In the genomic region with DNA sequence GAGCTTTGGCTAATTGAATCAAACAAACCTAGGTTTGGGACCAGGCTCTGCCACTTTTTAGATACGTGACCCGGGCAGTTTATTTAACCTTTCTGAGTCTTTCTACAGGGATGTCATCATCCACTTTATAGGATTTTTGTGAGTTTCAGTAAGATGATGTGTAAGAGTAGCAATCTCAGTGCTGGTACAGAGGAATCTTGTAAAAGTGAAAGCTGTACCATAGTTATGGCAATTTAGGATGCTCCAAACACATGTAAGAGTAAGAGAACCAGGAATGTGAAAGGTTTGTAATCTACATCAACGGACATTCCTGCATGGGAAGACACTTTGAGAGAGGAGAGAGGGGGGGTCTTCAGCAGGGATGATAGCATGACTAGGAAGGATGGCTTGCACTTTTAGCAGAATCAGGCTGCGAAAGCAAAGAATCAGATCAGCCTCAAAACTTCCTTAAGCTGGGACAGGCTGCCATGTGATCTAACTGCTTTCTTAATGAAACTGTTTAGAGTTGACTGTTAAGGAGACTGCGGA, we compare ENCODE assay signal across 8 cellular contexts. TPM values are rescaled to one million over a fixed set of nuclear protein-coding genes. Genes with fewer than 3 reads are reported as not detected.
DNase-seq lines count a peak whose midpoint lies in the region; ATAC-seq and TF ChIP-seq lines count a peak whose summit lies in the region.

No MANE protein-coding gene starts in this region.

- intact Hi-C loops in PC-3 (cut with micrococcal nuclease) (no loop called here), esophagus muscularis mucosa (cut with DNase I) (loop anchor here (5.0 to 10.0 kb wide), 2 partner anchors 336 to 352 kb away; partner anchors contain the start of genes ACTR1A, OGA and SUFU)

- H3K27ac ChIP-seq in DND-41 (ENCODE audit: low read length) (peak overlapping the region; percentile 75), PC-3 (ENCODE audit: low read length) (peak overlapping the region; percentile 95), esophagus muscularis mucosa (replicated peaks in 1 of 4) (peak overlapping the region; percentile 83 to 98 (median 90)), parathyroid adenoma (peak overlapping the region; percentile 86)

- 43% methylated on average over 5 of the region's 5 CpGs for WGBS in esophagus muscularis mucosa

- CTCF ChIA-PET in PC-3 (lab: Charles Lee): interaction anchor here (0.7 kb wide), 1 partner anchor 71 kb away, joined by 3 read pairs; no protein-coding TSS in a partner anchor

- no peak overlapping the region for H2AFZ ChIP-seq in DND-41 (ENCODE audit: low read depth, low read length)
- H2AFZ ChIP-seq in PC-3 (ENCODE audit: low read length): no peak overlapping the region
- H2AFZ ChIP-seq in parathyroid adenoma: no peak overlapping the region

- H3K27me3 ChIP-seq in DND-41 (ENCODE audit: insufficient read depth, low read length, poor library complexity) (no peaks in the 10 kb centered on the region), PC-3 (ENCODE audit: low read length) (no peaks in the 10 kb centered on the region), esophagus muscularis mucosa (no peaks in the 10 kb centered on the region), parathyroid adenoma (ENCODE audit: control insufficient read depth, insufficient read depth, low read length) (no peaks in the 10 kb centered on the region)

- no peak for TF ChIP-seq EP300 in esophagus muscularis mucosa (IDR thresholded peaks at IDR 0.05)

- H3K79me2 ChIP-seq in DND-41 (ENCODE audit: insufficient read depth, low read length) (peaks cover 59% of the 10 kb centered on the region), PC-3 (ENCODE audit: low read length) (peaks cover 59% of the 10 kb centered on the region), parathyroid adenoma (peaks cover 39% of the 10 kb centered on the region)

- TF ChIP-seq POLR2A in esophagus muscularis mucosa (IDR thresholded peaks at IDR 0.05; ENCODE audit: low read depth): no peak

- POLR2A ChIA-PET in PC-3 (lab: Charles Lee; ENCODE audit: unreplicated experiment): no interaction called here

- H3F3A ChIP-seq in PC-3 (ENCODE audit: low read length, unreplicated experiment): peaks cover 10% of the 10 kb centered on the region

- ATAC-seq in DND-41 (ENCODE audit: insufficient read depth, low read depth): no peak
- no peak for ATAC-seq in PC-3
- ATAC-seq in HG03442 (IDR thresholded peaks at IDR 0.05; ENCODE audit: unreplicated experiment): no peak

- H3K9me2 ChIP-seq in PC-3 (replicated peaks; ENCODE audit: low read length): no peaks in the 10 kb centered on the region

- TF ChIP-seq CTCF in DND-41 (IDR thresholded peaks at IDR 0.05; ENCODE audit: borderline replicate concordance, extremely low read depth, low read length, poor library complexity, severe bottlenecking): no peak
- TF ChIP-seq CTCF in PC-3 (conservative IDR thresholded peaks at IDR 0.05; ENCODE audit: low read depth, low read length): no peak
- no peak for TF ChIP-seq CTCF in esophagus muscularis mucosa (IDR thresholded peaks at IDR 0.05)
- no peak for TF ChIP-seq CTCF in parathyroid adenoma (IDR thresholded peaks at IDR 0.05)

- H4K20me1 ChIP-seq in DND-41 (ENCODE audit: insufficient read depth, low read length) (peaks cover 45% of the 10 kb centered on the region), PC-3 (ENCODE audit: low read length) (peaks cover 32% of the 10 kb centered on the region)

- H3K4me3 ChIP-seq in DND-41 (ENCODE audit: low read depth in 1 of 2, low read length in 2 of 2) (peak overlapping the region; percentile 63 to 73), PC-3 (ENCODE audit: low read length) (peak overlapping the region; percentile 99), esophagus muscularis mucosa (peak overlapping the region; percentile 73 to 89 (median 86)), parathyroid adenoma (ENCODE audit: low read depth, low read length) (peak overlapping the region; percentile 87)

- H3K9ac ChIP-seq in DND-41 (ENCODE audit: low read depth, low read length) (peak overlapping the region; percentile 70), PC-3 (ENCODE audit: low read length) (peak overlapping the region; percentile 100), parathyroid adenoma (no peak overlapping the region)

- peaks cover 44% of the 10 kb centered on the region for H3K4me1 ChIP-seq in DND-41 (ENCODE audit: insufficient read depth, low read length)
- H3K4me1 ChIP-seq in PC-3 (ENCODE audit: insufficient read depth, low read length): peaks cover 24% of the 10 kb centered on the region
- H3K4me1 ChIP-seq in esophagus muscularis mucosa: peaks cover 24 to 34% (median 28%) of the 10 kb centered on the region in 4 donors
- peaks cover 6% of the 10 kb centered on the region for H3K4me1 ChIP-seq in parathyroid adenoma

- H3K36me3 ChIP-seq in DND-41 (ENCODE audit: insufficient read depth, low read length) (peaks cover 77% of the 10 kb centered on the region), PC-3 (ENCODE audit: low read depth, low read length) (peaks cover 51% of the 10 kb centered on the region), esophagus muscularis mucosa (peaks cover 28 to 67% (median 59%) of the 10 kb centered on the region in 4 donors), parathyroid adenoma (ENCODE audit: control insufficient read depth, insufficient read depth, low read length) (no peaks in the 10 kb centered on the region)

- BruUV-seq in PC-3 (replicated peaks; lab: Mats Ljungman, UMichigan): no TSS peak

- H3K4me2 ChIP-seq in DND-41 (ENCODE audit: insufficient read depth, low read length): peak overlapping the region; percentile 99
- peak overlapping the region; percentile 76 for H3K4me2 ChIP-seq in PC-3 (ENCODE audit: low read length)
- H3K4me2 ChIP-seq in parathyroid adenoma (ENCODE audit: low read length): peak overlapping the region; percentile 75

- H3K9me3 ChIP-seq in DND-41 (ENCODE audit: insufficient read depth, low read length, severe bottlenecking): no peaks in the 10 kb centered on the region
- no peaks in the 10 kb centered on the region for H3K9me3 ChIP-seq in PC-3 (ENCODE audit: low read length)
- H3K9me3 ChIP-seq in esophagus muscularis mucosa: no peaks in the 10 kb centered on the region
- H3K9me3 ChIP-seq in parathyroid adenoma (ENCODE audit: control insufficient read depth, low read length): no peaks in the 10 kb centered on the region

- DNase-seq in DND-41 (no peak), PC-3 (no peak), esophagus muscularis mucosa (ENCODE audit: extremely low spot score) (no peak), NCI-H510A treated with DMSO at 0.1 percent for 48 hours (lab: John Stamatoyannopoulos, UW) (no peak), HUDEP-2 (lab: John Stamatoyannopoulos, UW; ENCODE audit: unreplicated experiment in 76 of 76) (no peak), DMS 273 treated with DMSO at 0.1 percent for 48 hours (lab: John Stamatoyannopoulos, UW) (no peak)

RNA-seq across cellular contexts. Expression of gene NOLC1, which starts 1.0 kb away (rescaled TPM):
- total RNA-seq in PC-3 (2014; rRNA removed): 69.9 TPM in 2 replicates
- 10 to 100 TPM; 28.7 to 83.8 (median 48.5) TPM for total RNA-seq in esophagus muscularis mucosa

RNA-seq across cellular contexts. Expression of gene PPRC1, which starts 20.3 kb away (rescaled TPM):
- total RNA-seq in PC-3 (2014; rRNA removed) (27.6 and 31.3 TPM in 2 replicates), esophagus muscularis mucosa (10 to 100 TPM; 10.8 to 49.5 (median 20.9) TPM)

RNA-seq across cellular contexts. Expression of gene LDB1, which starts 33.0 kb away (rescaled TPM):
- total RNA-seq in PC-3 (2014; rRNA removed) (28.3 and 34.2 TPM in 2 replicates), esophagus muscularis mucosa (10 to 100 TPM; 59.4 to 79.7 (median 65.6) TPM)
